Comparison of ENCODE assay signal across 1 cellular context in genomic region chr18:77016133-77016839, GRCh38.
TF ChIP-seq lines count a peak whose summit lies in the region.

No MANE protein-coding gene starts in this region.

TF ChIP-seq in GM12878, 131 proteins besides CTCF, POLR2A, EP300 and RAD21 (continued from another document):
- no peak for TF ChIP-seq RBBP5 (conservative IDR thresholded peaks at IDR 0.05)
- no peak for TF ChIP-seq RFX5 (IDR thresholded peaks at IDR 0.05; ENCODE audit: low read depth, low read length)
- no peak for TF ChIP-seq HCFC1 (IDR thresholded peaks at IDR 0.05; ENCODE audit: low read length)
- TF ChIP-seq, protein P1, sequence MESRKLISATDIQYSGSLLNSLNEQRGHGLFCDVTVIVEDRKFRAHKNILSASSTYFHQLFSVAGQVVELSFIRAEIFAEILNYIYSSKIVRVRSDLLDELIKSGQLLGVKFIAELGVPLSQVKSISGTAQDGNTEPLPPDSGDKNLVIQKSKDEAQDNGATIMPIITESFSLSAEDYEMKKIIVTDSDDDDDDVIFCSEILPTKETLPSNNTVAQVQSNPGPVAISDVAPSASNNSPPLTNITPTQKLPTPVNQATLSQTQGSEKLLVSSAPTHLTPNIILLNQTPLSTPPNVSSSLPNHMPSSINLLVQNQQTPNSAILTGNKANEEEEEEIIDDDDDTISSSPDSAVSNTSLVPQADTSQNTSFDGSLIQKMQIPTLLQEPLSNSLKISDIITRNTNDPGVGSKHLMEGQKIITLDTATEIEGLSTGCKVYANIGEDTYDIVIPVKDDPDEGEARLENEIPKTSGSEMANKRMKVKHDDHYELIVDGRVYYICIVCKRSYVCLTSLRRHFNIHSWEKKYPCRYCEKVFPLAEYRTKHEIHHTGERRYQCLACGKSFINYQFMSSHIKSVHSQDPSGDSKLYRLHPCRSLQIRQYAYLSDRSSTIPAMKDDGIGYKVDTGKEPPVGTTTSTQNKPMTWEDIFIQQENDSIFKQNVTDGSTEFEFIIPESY (IDR thresholded peaks at IDR 0.05): no peak
- TF ChIP-seq PML (IDR thresholded peaks at IDR 0.05; ENCODE audit: low read length): no peak
- TF ChIP-seq GATAD2B (conservative IDR thresholded peaks at IDR 0.05; ENCODE audit: low read depth): no peak
- no peak for TF ChIP-seq ZNF217 (IDR thresholded peaks at IDR 0.05)
